ENCODE assay signal across 1 cellular context in the genomic region with DNA sequence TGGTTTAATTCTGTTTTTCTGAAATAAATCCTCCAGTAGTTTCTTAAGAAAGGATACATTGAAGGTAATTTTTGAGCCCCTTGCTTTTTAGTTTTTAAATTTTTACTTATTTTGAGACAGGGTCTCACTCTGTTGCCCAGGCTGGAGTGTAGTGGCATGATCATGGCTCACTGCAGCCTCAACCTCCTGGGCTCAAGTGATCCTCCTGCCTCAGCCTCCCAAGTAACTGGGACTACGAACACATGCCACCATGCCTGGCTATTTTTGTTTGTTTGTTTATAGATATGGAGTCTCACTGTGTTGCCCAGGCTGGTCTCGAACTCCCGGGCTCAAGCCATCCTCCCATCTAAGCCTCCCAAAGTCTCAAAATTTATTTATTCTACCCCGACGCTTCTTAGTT. TPM values are rescaled to one million over a fixed set of nuclear protein-coding genes. Genes with fewer than 3 reads are reported as not detected.
"Had no signal": no experiment of that assay in that cellular context is flagged by ENCODE, and none has a peak within 500 bp of the region (broad histone marks: within the 10 kb centered on the region; RNA-seq: fewer than 3 reads in every experiment).

No MANE protein-coding gene starts in this region.

RNA-seq across cellular contexts. Expression of gene TRIM2, which starts 39.0 kb away (rescaled TPM):
- total RNA-seq: natural killer cell treated with Interleukin-12 subunit alpha and Interleukin-12 subunit beta and Interleukin-15 and Interleukin-18, amount 100 ng/mL, for 72 hours had no signal
